ENCODE assay signal across 11 cellular contexts in the genomic region with DNA sequence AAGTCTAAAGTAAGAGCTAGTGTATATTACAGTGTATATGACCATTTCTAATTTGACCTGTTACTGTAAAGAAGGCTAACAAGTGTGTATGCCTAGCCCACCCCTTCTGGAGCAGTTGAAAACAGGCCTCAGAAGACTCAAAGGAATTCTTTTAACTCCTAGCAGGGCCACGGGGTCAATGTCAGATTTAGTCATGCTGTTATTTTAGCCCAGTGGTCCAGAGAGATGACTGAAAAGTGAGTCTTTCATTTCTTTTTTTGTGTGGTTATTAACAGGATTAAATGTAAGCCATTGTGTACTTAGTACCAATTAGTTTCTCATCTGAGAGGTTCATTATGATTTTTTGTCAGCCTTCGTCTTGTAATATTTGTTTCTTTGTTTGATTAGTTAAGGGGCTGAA. TPM values are rescaled to one million over a fixed set of nuclear protein-coding genes. Genes with fewer than 3 reads are reported as not detected.
DNase-seq lines count a peak whose midpoint lies in the region; ATAC-seq and TF ChIP-seq lines count a peak whose summit lies in the region.
"Had no signal": no experiment of that assay in that cellular context is flagged by ENCODE, and none has a peak within 500 bp of the region (broad histone marks: within the 10 kb centered on the region; RNA-seq: fewer than 3 reads in every experiment).

No MANE protein-coding gene starts in this region.

- no peak for TF ChIP-seq CTCF in HEK293 (tag by site-specific recombination; IDR thresholded peaks at IDR 0.05)

- no peaks in the 10 kb centered on the region for H3K27me3 Mint-ChIP-seq in naive thymus-derived CD8-positive, alpha-beta T cell

- peak overlapping the region in 8 of 10 donors; percentile 12 to 93 (median 72) for H3K27ac Mint-ChIP-seq in naive thymus-derived CD8-positive, alpha-beta T cell

- peaks cover 13 to 72% (median 49%) of the 10 kb centered on the region in 4 donors for H3K4me1 Mint-ChIP-seq in naive thymus-derived CD8-positive, alpha-beta T cell

- no peaks in the 10 kb centered on the region for H3K9me3 Mint-ChIP-seq in naive thymus-derived CD8-positive, alpha-beta T cell

- no peaks in the 10 kb centered on the region for H3K9me3 ChIP-seq in HEK293 (ENCODE audit: control insufficient read depth, insufficient read depth, low read depth, low read length)

- intact Hi-C loops in posterior cingulate gyrus (cut with DNase I): no loop called here

- peak; percentile 34 for DNase-seq in RPMI7951 (ENCODE audit: low read depth)
- no peak for DNase-seq in naive thymus-derived CD8-positive, alpha-beta T cell
- DNase-seq in NK-92 treated with Interleukin-12 subunit alpha and Interleukin-12 subunit beta, amount 100 ng/mL, for 24 hours (lab: John Stamatoyannopoulos, UW): no peak
- no peak for DNase-seq in posterior cingulate gyrus
- DNase-seq: activated CD4-positive, alpha-beta T cell treated with anti-CD3 and anti-CD28 coated beads for 1 hour; effector memory CD4-positive, alpha-beta T cell; NCI-H1436 had no signal

- peak overlapping the region in 7 of 10 donors; percentile 5 to 47 (median 17) for H3K4me3 Mint-ChIP-seq in naive thymus-derived CD8-positive, alpha-beta T cell

- CTCF ChIA-PET in HEK293 (lab: Yijun Ruan, JAX): no interaction called here

- peaks cover 2% of the 10 kb centered on the region; the same call in 1 of the 2 replicates for H3K4me1 ChIP-seq in HEK293 (ENCODE audit: control insufficient read depth, insufficient read depth, low read length)

- H3K4me3 ChIP-seq in HEK293 (ENCODE audit: low read depth, low read length): no peak overlapping the region
- H3K4me3 ChIP-seq: lung had no signal

- POLR2A ChIA-PET in HEK293 (lab: Yijun Ruan, JAX): no interaction called here
- POLR2A ChIA-PET in naive thymus-derived CD8-positive, alpha-beta T cell (lab: Charles Lee): interaction anchor here (1.8 kb wide), 1 partner anchor 24 kb away, joined by 6 read pairs; a partner anchor contains a TSS

- peaks cover 0 to 18% (median 15%) of the 10 kb centered on the region in 3 donors for H3K36me3 Mint-ChIP-seq in naive thymus-derived CD8-positive, alpha-beta T cell

- no peak overlapping the region for H3K27ac ChIP-seq in HEK293 (ENCODE audit: extremely low read depth, low read depth, low read length)

- no peaks in the 10 kb centered on the region; a peak in 1 of 3 replicates for H3K36me3 ChIP-seq in HEK293 (ENCODE audit: control insufficient read depth in 2 of 2, insufficient read depth in 1 of 2, low read length in 2 of 2)

- ATAC-seq in GM18517 (IDR thresholded peaks at IDR 0.05; ENCODE audit: unreplicated experiment) (peak; percentile 51), HG02588 (IDR thresholded peaks at IDR 0.05; ENCODE audit: unreplicated experiment) (no peak)
- ATAC-seq in naive thymus-derived CD8-positive, alpha-beta T cell: no peak

TF ChIP-seq in HEK293, 187 proteins besides CTCF, POLR2A, EP300 and RAD21:
- TF ChIP-seq ZFP3 (tag by site-specific recombination; IDR thresholded peaks at IDR 0.05; ENCODE audit: low read depth) (no peak), ZNF624 (tag by site-specific recombination; IDR thresholded peaks at IDR 0.05) (no peak), OSR2 (tag by site-specific recombination; IDR thresholded peaks at IDR 0.05) (no peak), SCRT2 (tag by site-specific recombination; IDR thresholded peaks at IDR 0.05) (peak; percentile 46; the same call in 1 of the 2 replicates)
- TF ChIP-seq, protein P1, sequence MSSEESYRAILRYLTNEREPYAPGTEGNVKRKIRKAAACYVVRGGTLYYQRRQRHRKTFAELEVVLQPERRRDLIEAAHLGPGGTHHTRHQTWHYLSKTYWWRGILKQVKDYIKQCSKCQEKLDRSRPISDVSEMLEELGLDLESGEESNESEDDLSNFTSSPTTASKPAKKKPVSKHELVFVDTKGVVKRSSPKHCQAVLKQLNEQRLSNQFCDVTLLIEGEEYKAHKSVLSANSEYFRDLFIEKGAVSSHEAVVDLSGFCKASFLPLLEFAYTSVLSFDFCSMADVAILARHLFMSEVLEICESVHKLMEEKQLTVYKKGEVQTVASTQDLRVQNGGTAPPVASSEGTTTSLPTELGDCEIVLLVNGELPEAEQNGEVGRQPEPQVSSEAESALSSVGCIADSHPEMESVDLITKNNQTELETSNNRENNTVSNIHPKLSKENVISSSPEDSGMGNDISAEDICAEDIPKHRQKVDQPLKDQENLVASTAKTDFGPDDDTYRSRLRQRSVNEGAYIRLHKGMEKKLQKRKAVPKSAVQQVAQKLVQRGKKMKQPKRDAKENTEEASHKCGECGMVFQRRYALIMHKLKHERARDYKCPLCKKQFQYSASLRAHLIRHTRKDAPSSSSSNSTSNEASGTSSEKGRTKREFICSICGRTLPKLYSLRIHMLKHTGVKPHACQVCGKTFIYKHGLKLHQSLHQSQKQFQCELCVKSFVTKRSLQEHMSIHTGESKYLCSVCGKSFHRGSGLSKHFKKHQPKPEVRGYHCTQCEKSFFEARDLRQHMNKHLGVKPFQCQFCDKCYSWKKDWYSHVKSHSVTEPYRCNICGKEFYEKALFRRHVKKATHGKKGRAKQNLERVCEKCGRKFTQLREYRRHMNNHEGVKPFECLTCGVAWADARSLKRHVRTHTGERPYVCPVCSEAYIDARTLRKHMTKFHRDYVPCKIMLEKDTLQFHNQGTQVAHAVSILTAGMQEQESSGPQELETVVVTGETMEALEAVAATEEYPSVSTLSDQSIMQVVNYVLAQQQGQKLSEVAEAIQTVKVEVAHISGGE (tag by site-specific recombination; conservative IDR thresholded peaks at IDR 0.05; ENCODE audit: low read depth): no peak
- TF ChIP-seq, protein P2, sequence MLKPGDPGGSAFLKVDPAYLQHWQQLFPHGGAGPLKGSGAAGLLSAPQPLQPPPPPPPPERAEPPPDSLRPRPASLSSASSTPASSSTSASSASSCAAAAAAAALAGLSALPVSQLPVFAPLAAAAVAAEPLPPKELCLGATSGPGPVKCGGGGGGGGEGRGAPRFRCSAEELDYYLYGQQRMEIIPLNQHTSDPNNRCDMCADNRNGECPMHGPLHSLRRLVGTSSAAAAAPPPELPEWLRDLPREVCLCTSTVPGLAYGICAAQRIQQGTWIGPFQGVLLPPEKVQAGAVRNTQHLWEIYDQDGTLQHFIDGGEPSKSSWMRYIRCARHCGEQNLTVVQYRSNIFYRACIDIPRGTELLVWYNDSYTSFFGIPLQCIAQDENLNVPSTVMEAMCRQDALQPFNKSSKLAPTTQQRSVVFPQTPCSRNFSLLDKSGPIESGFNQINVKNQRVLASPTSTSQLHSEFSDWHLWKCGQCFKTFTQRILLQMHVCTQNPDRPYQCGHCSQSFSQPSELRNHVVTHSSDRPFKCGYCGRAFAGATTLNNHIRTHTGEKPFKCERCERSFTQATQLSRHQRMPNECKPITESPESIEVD (tag by site-specific recombination; IDR thresholded peaks at IDR 0.05): peak; percentile 68
- TF ChIP-seq, protein P3, sequence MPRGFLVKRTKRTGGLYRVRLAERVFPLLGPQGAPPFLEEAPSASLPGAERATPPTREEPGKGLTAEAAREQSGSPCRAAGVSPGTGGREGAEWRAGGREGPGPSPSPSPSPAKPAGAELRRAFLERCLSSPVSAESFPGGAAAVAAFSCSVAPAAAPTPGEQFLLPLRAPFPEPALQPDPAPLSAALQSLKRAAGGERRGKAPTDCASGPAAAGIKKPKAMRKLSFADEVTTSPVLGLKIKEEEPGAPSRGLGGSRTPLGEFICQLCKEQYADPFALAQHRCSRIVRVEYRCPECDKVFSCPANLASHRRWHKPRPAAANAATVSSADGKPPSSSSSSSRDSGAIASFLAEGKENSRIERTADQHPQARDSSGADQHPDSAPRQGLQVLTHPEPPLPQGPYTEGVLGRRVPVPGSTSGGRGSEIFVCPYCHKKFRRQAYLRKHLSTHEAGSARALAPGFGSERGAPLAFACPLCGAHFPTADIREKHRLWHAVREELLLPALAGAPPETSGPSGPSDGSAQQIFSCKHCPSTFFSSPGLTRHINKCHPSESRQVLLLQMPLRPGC (tag by site-specific recombination; IDR thresholded peaks at IDR 0.05): no peak

RNA-seq across cellular contexts. Expression of a gene that starts 24.4 kb away (rescaled TPM):
- 10.8 and 14.7 TPM in 2 replicates for total RNA-seq in RPMI7951 (2014; rRNA removed; shearing (Covaris generic))
- total RNA-seq in naive thymus-derived CD8-positive, alpha-beta T cell: 10 to 100 TPM; 51.2 to 56.0 TPM
- polyA plus RNA-seq in naive thymus-derived CD8-positive, alpha-beta T cell: 10 to 100 TPM; 27.2 to 40.2 (median 38.1) TPM
